9 cellular contexts compared by ENCODE assay signal in genomic region chr2:160752475-160753330, GRCh38.
DNase-seq lines count a peak whose midpoint lies in the region; ATAC-seq, FAIRE-seq and TF ChIP-seq lines count a peak whose summit lies in the region.
"Had no signal": no experiment of that assay in that cellular context is flagged by ENCODE, and none has a peak within 500 bp of the region (broad histone marks: within the 10 kb centered on the region; RNA-seq: fewer than 3 reads in every experiment).

No MANE protein-coding gene starts in this region.

- ATAC-seq in HG03045 (IDR thresholded peaks at IDR 0.05; ENCODE audit: unreplicated experiment): no peak

- peak; percentile 27 for DNase-seq in CD1c-positive myeloid dendritic cell (ENCODE audit: extremely low spot score)
- peak; percentile 86 for DNase-seq in HT-29 (ENCODE audit: low spot score)
- DNase-seq in astrocyte of the hippocampus (ENCODE audit: low read depth, low spot score): peak; percentile 37
- DNase-seq in mucosa of gallbladder (ENCODE audit: low spot score): no peak
- no peak for DNase-seq in NCI-H1417 treated with DMSO at 0.1 percent for 48 hours (lab: John Stamatoyannopoulos, UW)
- no peak for DNase-seq in erythroblast (lab: John Stamatoyannopoulos, UW)
- DNase-seq: NCI-H1436 had no signal

- no peak for TF ChIP-seq POLR2A in erythroblast (IDR thresholded peaks at IDR 0.05; ENCODE audit: low read length)

- peak; percentile 30 for FAIRE-seq in islet of Langerhans (lab: Jason Lieb, UNC)

Comparison
In these comparisons a context has a peak if more than half of its experiments do, and no peak if none do; other contexts are left out.
1. DNase-seq: peak in CD1c-positive myeloid dendritic cell (single experiment), HT-29 (single experiment) and astrocyte of the hippocampus (single experiment); none in mucosa of gallbladder (single experiment), NCI-H1417 treated with DMSO at 0.1 percent for 48 hours (single experiment) and erythroblast (0 of 2).